ENCODE assay signal across 15 cellular contexts in the genomic region with DNA sequence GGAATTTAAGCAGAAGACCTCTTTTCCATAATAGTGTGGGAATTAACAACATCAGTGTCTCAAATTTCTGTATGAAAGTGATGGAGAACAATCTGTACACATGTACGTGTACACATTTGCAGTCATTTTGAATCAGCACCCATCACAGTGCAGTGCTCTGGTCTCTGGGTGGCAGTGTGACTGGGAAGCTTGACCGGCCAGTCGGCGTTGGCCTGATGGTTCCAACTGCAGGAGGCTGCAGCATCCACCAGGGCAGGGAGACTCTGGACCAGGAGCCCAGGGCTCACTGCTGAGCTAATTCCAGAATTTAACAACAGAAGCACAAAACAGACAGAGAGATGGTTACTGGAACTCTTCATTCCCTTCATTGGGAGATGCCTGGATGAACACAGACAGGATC. TPM values are rescaled to one million over a fixed set of nuclear protein-coding genes. Genes with fewer than 3 reads are reported as not detected.
"Had no signal": no experiment of that assay in that cellular context is flagged by ENCODE, and none has a peak within 500 bp of the region (broad histone marks: within the 10 kb centered on the region; RNA-seq: fewer than 3 reads in every experiment).

No MANE protein-coding gene starts in this region.

- H3K4me3 Mint-ChIP-seq: activated naive CD4-positive, alpha-beta T cell treated with anti-CD3 and anti-CD28 coated beads, Interleukin-2, amount 50 U/mL, for 24 hours had no signal

- H3K27me3 Mint-ChIP-seq: activated naive CD4-positive, alpha-beta T cell treated with anti-CD3 and anti-CD28 coated beads, Interleukin-2, amount 50 U/mL, for 24 hours; naive thymus-derived CD8-positive, alpha-beta T cell had no signal

- ATAC-seq: left cardiac atrium; lower lobe of right lung; naive thymus-derived CD8-positive, alpha-beta T cell had no signal

- H3K9me3 ChIP-seq: breast epithelium, lower lobe of right lung, right atrium auricular region, transverse colon had no signal

- H3K27ac Mint-ChIP-seq: activated naive CD4-positive, alpha-beta T cell treated with anti-CD3 and anti-CD28 coated beads, Interleukin-2, amount 50 U/mL, for 24 hours had no signal

- H3K4me1 ChIP-seq: breast epithelium, lower lobe of right lung, right atrium auricular region had no signal

- DNase-seq: aorta; hypothalamus; left cardiac atrium; lower lobe of right lung; midbrain; naive thymus-derived CD8-positive, alpha-beta T cell; small intestine; substantia nigra; transverse colon had no signal

- H3K27ac ChIP-seq: breast epithelium, lower lobe of right lung, right atrium auricular region, transverse colon had no signal

- H3K9me3 Mint-ChIP-seq: activated naive CD4-positive, alpha-beta T cell treated with anti-CD3 and anti-CD28 coated beads, Interleukin-2, amount 50 U/mL, for 24 hours; naive thymus-derived CD8-positive, alpha-beta T cell had no signal

- H3K4me3 ChIP-seq: breast epithelium, lower lobe of right lung, right atrium auricular region, transverse colon had no signal

RNA-seq across cellular contexts. Expression of gene IL17C, which starts 50.2 kb away (rescaled TPM):
- total RNA-seq: aorta, breast epithelium, chondrocyte, dermis microvascular lymphatic vessel endothelial cell, left cardiac atrium, lower lobe of right lung, posterior vena cava, right atrium auricular region, transverse colon had no signal
